In genomic region chr6:36479256-36479655, GRCh38 we compare ENCODE assay signal across 19 cellular contexts. TPM values are rescaled to one million over a fixed set of nuclear protein-coding genes. Genes with fewer than 3 reads are reported as not detected.
DNase-seq lines count a peak whose midpoint lies in the region; ATAC-seq and TF ChIP-seq lines count a peak whose summit lies in the region.
"Had no signal": no experiment of that assay in that cellular context is flagged by ENCODE, and none has a peak within 500 bp of the region (broad histone marks: within the 10 kb centered on the region; RNA-seq: fewer than 3 reads in every experiment).

No MANE protein-coding gene starts in this region.

- H3K9me3 ChIP-seq in BLaER1 (no peaks in the 10 kb centered on the region), spleen (no peaks in the 10 kb centered on the region)
- no peaks in the 10 kb centered on the region for H3K9me3 ChIP-seq in BLaER1 treated with 17β-estradiol and CSF1 and Interleukin-3, amounts not matched to agents 10 nM and 100 nM (replicated peaks in 1 of 11)
- H3K9me3 ChIP-seq in naive thymus-derived CD4-positive, alpha-beta T cell (ENCODE audit: control insufficient read depth in 2 of 3, low read length in 3 of 3) = no peaks in the 10 kb centered on the region
- H3K9me3 ChIP-seq: BE2C, Peyer's patch had no signal

- peaks cover 11 to 52% (median 33%) of the 10 kb centered on the region in 5 donors for H3K36me3 Mint-ChIP-seq in naive thymus-derived CD4-positive, alpha-beta T cell
- peaks cover 60% of the 10 kb centered on the region for H3K36me3 Mint-ChIP-seq in activated naive CD4-positive, alpha-beta T cell treated with anti-CD3 and anti-CD28 coated beads, Interleukin-2, amount 10 ng/mL, durations not matched to agents 7 days and 5 days

- CTCF ChIA-PET in naive thymus-derived CD4-positive, alpha-beta T cell (lab: Charles Lee) = no interaction called here
- CTCF ChIA-PET in activated naive CD4-positive, alpha-beta T cell treated with anti-CD3 and anti-CD28 coated beads, Interleukin-2, amount 10 ng/mL, durations not matched to agents 7 days and 5 days (lab: Charles Lee) = no interaction called here

- H3K4me3 ChIP-seq in BLaER1 = peak overlapping the region; percentile 28; the same call in 1 of the 2 replicates
- H3K4me3 ChIP-seq in BLaER1 treated with 17β-estradiol and CSF1 and Interleukin-3, amounts not matched to agents 10 nM and 100 nM = no peak overlapping the region
- no peak overlapping the region for H3K4me3 ChIP-seq in naive thymus-derived CD4-positive, alpha-beta T cell (ENCODE audit: low read length)
- H3K4me3 ChIP-seq in spleen = no peak overlapping the region
- H3K4me3 ChIP-seq: Peyer's patch had no signal

- DNase-seq in amniotic epithelial cell (ENCODE audit: low read depth) = peak; percentile 70
- no peak for DNase-seq in naive thymus-derived CD4-positive, alpha-beta T cell
- DNase-seq in activated naive CD4-positive, alpha-beta T cell treated with anti-CD3 and anti-CD28 coated beads, Interleukin-2, amount 10 ng/mL, durations not matched to agents 7 days and 5 days = no peak
- no peak for DNase-seq in spleen
- no peak for DNase-seq in NCI-H2196 (lab: John Stamatoyannopoulos, UW; ENCODE audit: unreplicated experiment)
- DNase-seq: BE2C, COR-L47, H7, KG1, NCI-H1092 treated with DMSO at 0.1 percent for 48 hours, NCI-H187, NCI-H774, Peyer's patch, SHP77 had no signal

- H3K4me1 Mint-ChIP-seq in naive thymus-derived CD4-positive, alpha-beta T cell = peaks cover 10 to 33% (median 23%) of the 10 kb centered on the region in 7 donors
- H3K4me1 Mint-ChIP-seq in activated naive CD4-positive, alpha-beta T cell treated with anti-CD3 and anti-CD28 coated beads, Interleukin-2, amount 10 ng/mL, durations not matched to agents 7 days and 5 days = peaks cover 8% of the 10 kb centered on the region

- peak overlapping the region in 5 of 9 donors; percentile 9 to 67 (median 32) for H3K27ac Mint-ChIP-seq in naive thymus-derived CD4-positive, alpha-beta T cell
- H3K27ac Mint-ChIP-seq in activated naive CD4-positive, alpha-beta T cell treated with anti-CD3 and anti-CD28 coated beads, Interleukin-2, amount 10 ng/mL, durations not matched to agents 7 days and 5 days = no peak overlapping the region

- no peaks in the 10 kb centered on the region for H3K27me3 Mint-ChIP-seq in naive thymus-derived CD4-positive, alpha-beta T cell
- H3K27me3 Mint-ChIP-seq in activated naive CD4-positive, alpha-beta T cell treated with anti-CD3 and anti-CD28 coated beads, Interleukin-2, amount 10 ng/mL, durations not matched to agents 7 days and 5 days = no peaks in the 10 kb centered on the region

- ATAC-seq in naive thymus-derived CD4-positive, alpha-beta T cell = no peak

- peak overlapping the region; percentile 69 for H3K4me2 ChIP-seq in BLaER1
- peak overlapping the region; percentile 66 to 85 (median 78) for H3K4me2 ChIP-seq in BLaER1 treated with 17β-estradiol and CSF1 and Interleukin-3, amounts not matched to agents 10 nM and 100 nM

- H3K4me1 ChIP-seq in BLaER1 = peaks cover 73% of the 10 kb centered on the region
- peaks cover 56 to 76% (median 66%) of the 10 kb centered on the region in 10 experiments for H3K4me1 ChIP-seq in BLaER1 treated with 17β-estradiol and CSF1 and Interleukin-3, amounts not matched to agents 10 nM and 100 nM
- no peaks in the 10 kb centered on the region for H3K4me1 ChIP-seq in naive thymus-derived CD4-positive, alpha-beta T cell (ENCODE audit: control insufficient read depth in 2 of 2, insufficient read depth in 2 of 2, low read length in 2 of 2)
- peaks cover 0 to 26% (median 10%) of the 10 kb centered on the region in 6 donors for H3K4me1 ChIP-seq in spleen
- H3K4me1 ChIP-seq: BE2C, Peyer's patch had no signal

- H3K27ac ChIP-seq in BLaER1 (peak overlapping the region; percentile 82), spleen (no peak overlapping the region)
- peak overlapping the region in 9 of 11 experiments; percentile 60 to 83 (median 76); a peak in 17 of 22 replicates for H3K27ac ChIP-seq in BLaER1 treated with 17β-estradiol and CSF1 and Interleukin-3, amounts not matched to agents 10 nM and 100 nM
- H3K27ac ChIP-seq in naive thymus-derived CD4-positive, alpha-beta T cell (ENCODE audit: low read depth, low read length) = no peak overlapping the region
- H3K27ac ChIP-seq: Peyer's patch had no signal

- H3K36me3 ChIP-seq in BLaER1 = peaks cover 56% of the 10 kb centered on the region
- H3K36me3 ChIP-seq in BLaER1 treated with 17β-estradiol and CSF1 and Interleukin-3, amounts not matched to agents 10 nM and 100 nM = peaks cover 42 to 60% (median 55%) of the 10 kb centered on the region in 11 experiments
- H3K36me3 ChIP-seq in naive thymus-derived CD4-positive, alpha-beta T cell (ENCODE audit: control insufficient read depth in 2 of 3, insufficient read depth in 3 of 3, low read length in 3 of 3) = peaks cover 5 to 41% (median 6%) of the 10 kb centered on the region in 3 experiments
- H3K36me3 ChIP-seq in spleen = peaks cover 6 to 93% (median 40%) of the 10 kb centered on the region in 6 donors

- H3K27me3 ChIP-seq in BLaER1 (no peaks in the 10 kb centered on the region), spleen (replicated peaks in 1 of 7) (no peaks in the 10 kb centered on the region)
- no peaks in the 10 kb centered on the region for H3K27me3 ChIP-seq in BLaER1 treated with 17β-estradiol and CSF1 and Interleukin-3, amounts not matched to agents 10 nM and 100 nM
- H3K27me3 ChIP-seq in naive thymus-derived CD4-positive, alpha-beta T cell (ENCODE audit: control insufficient read depth in 2 of 2, insufficient read depth in 2 of 2, low read length in 2 of 2) = no peaks in the 10 kb centered on the region
- H3K27me3 ChIP-seq: BE2C, Peyer's patch had no signal

- WGBS in spleen, 5 donors = 93 to 100% (median 96%) methylated on average over 1 of the region's 1 CpG

- no peak for TF ChIP-seq POLR2A in spleen (IDR thresholded peaks at IDR 0.05)

- H3K4me3 Mint-ChIP-seq in naive thymus-derived CD4-positive, alpha-beta T cell = no peak overlapping the region
- H3K4me3 Mint-ChIP-seq in activated naive CD4-positive, alpha-beta T cell treated with anti-CD3 and anti-CD28 coated beads, Interleukin-2, amount 10 ng/mL, durations not matched to agents 7 days and 5 days = no peak overlapping the region

- H3K9me3 Mint-ChIP-seq in naive thymus-derived CD4-positive, alpha-beta T cell = no peaks in the 10 kb centered on the region
- H3K9me3 Mint-ChIP-seq in activated naive CD4-positive, alpha-beta T cell treated with anti-CD3 and anti-CD28 coated beads, Interleukin-2, amount 10 ng/mL, durations not matched to agents 7 days and 5 days = no peaks in the 10 kb centered on the region

- peak overlapping the region; percentile 50; the same call in 1 of the 2 replicates for H3K9ac ChIP-seq in BLaER1
- peak overlapping the region in 4 of 11 experiments; percentile 25 to 74 (median 66); a peak in 4 of 22 replicates for H3K9ac ChIP-seq in BLaER1 treated with 17β-estradiol and CSF1 and Interleukin-3, amounts not matched to agents 10 nM and 100 nM

- POLR2A ChIA-PET in naive thymus-derived CD4-positive, alpha-beta T cell (lab: Charles Lee) = interaction anchor here (2.3 kb wide), 1 partner anchor 9 kb away, joined by 10 read pairs; no protein-coding TSS in a partner anchor

- no peaks in the 10 kb centered on the region for H4K20me1 ChIP-seq in BLaER1
- peaks cover 0 to 12% (median 0%) of the 10 kb centered on the region in 11 experiments; a peak in 3 of 22 replicates for H4K20me1 ChIP-seq in BLaER1 treated with 17β-estradiol and CSF1 and Interleukin-3, amounts not matched to agents 10 nM and 100 nM

- intact Hi-C loops in naive thymus-derived CD4-positive, alpha-beta T cell (cut with micrococcal nuclease) = loop anchor here in 1 of 2 donors (5.0 kb wide), 1 partner anchor 37 kb away; the partner anchor contains the start of genes KCTD20 and PXT1
- intact Hi-C loops in spleen (cut with DNase I; ENCODE audit: low total_unique reads) = no loop called here

- TF ChIP-seq CTCF in spleen (IDR thresholded peaks at IDR 0.05 in 8 of 11, conservative IDR thresholded peaks at IDR 0.05 in 3 of 11) = no peak

RNA-seq across cellular contexts. Expression of gene KCTD20, which starts 36.5 kb away (rescaled TPM):
- total RNA-seq in naive thymus-derived CD4-positive, alpha-beta T cell = 10 to 100 TPM; 33.0 to 55.8 (median 33.2) TPM
- polyA plus RNA-seq in naive thymus-derived CD4-positive, alpha-beta T cell = 10 to 100 TPM; 27.7 to 29.8 TPM
- 10 to 100 TPM; 45.5 to 65.9 (median 61.9) TPM for total RNA-seq in spleen
- 10 to 100 TPM; 12.8 to 26.6 (median 14.5) TPM for polyA plus RNA-seq in spleen

RNA-seq across cellular contexts. Expression of gene PXT1, which starts 36.6 kb away (rescaled TPM):
- under 1 TPM; 0.15 to 0.64 (median 0.32) TPM for total RNA-seq in naive thymus-derived CD4-positive, alpha-beta T cell
- polyA plus RNA-seq in naive thymus-derived CD4-positive, alpha-beta T cell = not detected
- under 1 TPM in 1 of 7 donors, not detected in 6; 0.49 TPM for total RNA-seq in spleen
- polyA plus RNA-seq in spleen = not detected
- total RNA-seq: M059J, NCI-H460, Peyer's patch had no signal
- polyA plus RNA-seq: AG04450 had no signal

Comparison
In these comparisons a context has a peak if more than half of its experiments do, and no peak if none do; other contexts are left out.
1. H3K27ac ChIP-seq: peak in BLaER1 (single experiment) and BLaER1 treated with 17β-estradiol and CSF1 and Interleukin-3, amounts not matched to agents 10 nM and 100 nM (9 of 11); none in naive thymus-derived CD4-positive, alpha-beta T cell (single experiment) and spleen (0 of 8).